9 cellular contexts compared by ENCODE assay signal in the genomic region with DNA sequence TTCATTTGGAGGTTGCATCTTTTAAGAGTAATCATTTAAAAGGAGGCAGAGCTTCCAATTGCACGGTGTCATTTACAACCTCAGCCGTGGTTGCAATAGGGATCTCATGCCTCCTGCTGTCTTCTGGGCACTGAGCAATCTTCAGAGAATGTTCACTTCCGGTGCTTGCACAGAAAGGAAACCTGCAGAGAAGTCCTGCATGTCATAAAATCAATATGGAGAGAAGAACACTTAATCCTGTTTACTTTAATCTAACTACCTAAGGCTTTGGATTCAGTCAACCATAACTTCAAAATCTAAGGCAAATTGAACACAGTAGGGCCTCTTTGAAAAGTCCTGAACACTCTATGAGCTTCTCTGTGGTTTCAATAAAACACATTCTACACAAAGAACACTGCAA. TPM values are rescaled to one million over a fixed set of nuclear protein-coding genes. Genes with fewer than 3 reads are reported as not detected.
DNase-seq lines count a peak whose midpoint lies in the region; ATAC-seq, FAIRE-seq and TF ChIP-seq lines count a peak whose summit lies in the region.
"Had no signal": no experiment of that assay in that cellular context is flagged by ENCODE, and none has a peak within 500 bp of the region (broad histone marks: within the 10 kb centered on the region; RNA-seq: fewer than 3 reads in every experiment).

No MANE protein-coding gene starts in this region.

- no peak for FAIRE-seq in kidney (lab: Jason Lieb, UNC)

- H3K36me3 ChIP-seq in kidney (ENCODE audit: control insufficient read depth in 1 of 2, insufficient read depth in 2 of 2, low read length in 2 of 2): no peaks in the 10 kb centered on the region
- H3K36me3 ChIP-seq: adrenal gland had no signal

- peak; percentile 60 for ATAC-seq in GM21786 (IDR thresholded peaks at IDR 0.05; ENCODE audit: unreplicated experiment)

- no peak overlapping the region for H3K9ac ChIP-seq in kidney (ENCODE audit: low read length in 2 of 2)

- no peaks in the 10 kb centered on the region for H3K9me3 ChIP-seq in kidney (ENCODE audit: control insufficient read depth in 1 of 2, low read length in 2 of 2)
- H3K9me3 ChIP-seq: adrenal gland had no signal

- intact Hi-C loops in kidney (cut with DNase I): no loop called here

- TF ChIP-seq CTCF in epithelial cell of esophagus (IDR thresholded peaks at IDR 0.05; ENCODE audit: insufficient read depth, low read depth, low read length, missing control alignments): peak; percentile 59
- no peak for TF ChIP-seq CTCF in kidney (IDR thresholded peaks at IDR 0.05; ENCODE audit: borderline replicate concordance, extremely low read depth, insufficient read depth)
- no peak for TF ChIP-seq CTCF in GM10266 (IDR thresholded peaks at IDR 0.05; ENCODE audit: control insufficient read depth, insufficient read depth, low read depth, missing control alignments)

- H3K4me3 ChIP-seq in epithelial cell of esophagus (ENCODE audit: low read length): no peak overlapping the region
- no peak overlapping the region for H3K4me3 ChIP-seq in kidney (ENCODE audit: low read length in 2 of 2)
- H3K4me3 ChIP-seq: adrenal gland had no signal

- H3K4me1 ChIP-seq in kidney (ENCODE audit: control insufficient read depth in 1 of 2, insufficient read depth in 1 of 2, low read depth in 1 of 2, low read length in 2 of 2): no peaks in the 10 kb centered on the region
- H3K4me1 ChIP-seq: adrenal gland had no signal

- DNase-seq in AG08396 (ENCODE audit: low spot score) (peak; percentile 14), NCI-H345 (lab: John Stamatoyannopoulos, UW) (peak; percentile 91), epithelial cell of esophagus (ENCODE audit: low read depth) (peak; percentile 69), kidney (no peak), GM10266 (ENCODE audit: extremely low spot score) (no peak), anterior cingulate cortex (lab: John Stamatoyannopoulos, UW) (no peak)
- DNase-seq in stimulated activated CD4-positive, alpha-beta T cell treated with anti-CD3 and anti-CD28 coated beads, Interleukin-1b, Interleukin-23, amount 100 ng/mL, for 48 hours: no peak

- no peak overlapping the region for H3K27ac ChIP-seq in kidney (ENCODE audit: low read depth in 2 of 2, low read length in 2 of 2)
- H3K27ac ChIP-seq: adrenal gland had no signal

RNA-seq across cellular contexts. Expression of gene MAP10, which starts 11.3 kb away (rescaled TPM):
- 3.8 TPM for total RNA-seq in kidney
- 1.1 TPM for polyA plus RNA-seq in kidney (ENCODE audit: insufficient read depth, low read depth, low replicate concordance)

Comparison
In these comparisons a context has a peak if more than half of its experiments do, and no peak if none do; other contexts are left out.
1. DNase-seq: peak in AG08396 (single experiment), NCI-H345 (single experiment) and epithelial cell of esophagus (single experiment); none in kidney (single experiment), GM10266 (single experiment), stimulated activated CD4-positive, alpha-beta T cell treated with anti-CD3 and anti-CD28 coated beads, Interleukin-1b, Interleukin-23, amount 100 ng/mL, for 48 hours (single experiment) and anterior cingulate cortex (0 of 58).